In genomic region chr10:62681211-62681940, GRCh38 we compare ENCODE assay signal across 8 cellular contexts.
DNase-seq lines count a peak whose midpoint lies in the region; ATAC-seq, FAIRE-seq and TF ChIP-seq lines count a peak whose summit lies in the region.

No MANE protein-coding gene starts in this region.

- FAIRE-seq in GM12892 (lab: Jason Lieb, UNC) (peak; percentile 97), kidney (lab: Jason Lieb, UNC) (no peak)

- H3K4me3 ChIP-seq in kidney (ENCODE audit: low read length in 2 of 2) = no peak overlapping the region

- DNase-seq in GM12892 (ENCODE audit: insufficient read length) (peak; percentile 65), NOMO-1 treated with DMSO at 0.1 percent for 48 hours (lab: John Stamatoyannopoulos, UW; ENCODE audit: unreplicated experiment) (peak; percentile 94), natural killer cell (peak; percentile 70), kidney (no peak), NCI-H2196 treated with DMSO at 0.1 percent for 48 hours (lab: John Stamatoyannopoulos, UW; ENCODE audit: unreplicated experiment) (no peak), KG1 (lab: John Stamatoyannopoulos, UW) (no peak)
- peak; percentile 13 to 69 for DNase-seq in activated T-helper 1 cell treated with anti-CD3 and anti-CD28 coated beads, Interleukin-2, amount 50 U/mL, for 16 hours (ENCODE audit: low read depth in 1 of 2, low spot score in 1 of 2)

- H3K36me3 Mint-ChIP-seq in natural killer cell = peaks cover 6% of the 10 kb centered on the region

- no peak overlapping the region for H3K27ac ChIP-seq in kidney (ENCODE audit: low read depth in 2 of 2, low read length in 2 of 2)

- no peaks in the 10 kb centered on the region for H3K27me3 Mint-ChIP-seq in natural killer cell (ENCODE audit: low read depth in 2 of 2)

- no peak overlapping the region for H3K9ac ChIP-seq in kidney (ENCODE audit: low read length in 2 of 2)

- H3K27ac Mint-ChIP-seq in natural killer cell = peak overlapping the region; percentile 61 to 85

- no peaks in the 10 kb centered on the region for H3K9me3 ChIP-seq in kidney (ENCODE audit: control insufficient read depth in 1 of 2, low read length in 2 of 2)

- intact Hi-C loops in natural killer cell (cut with micrococcal nuclease) (loop anchor here (1.0 to 5.0 kb wide), 8 partner anchors 13 to 171 kb away; partner anchors contain the start of gene EGR2), kidney (cut with DNase I) (no loop called here)

- peak; percentile 36 for TF ChIP-seq CTCF in natural killer cell (IDR thresholded peaks at IDR 0.05)
- TF ChIP-seq CTCF in kidney (IDR thresholded peaks at IDR 0.05; ENCODE audit: borderline replicate concordance, extremely low read depth, insufficient read depth) = no peak

- peak; percentile 21; the same call in 1 of the 2 replicates for TF ChIP-seq POLR2A in GM12892 (IDR thresholded peaks at IDR 0.05; ENCODE audit: low read depth, low read length)

- peaks cover 0 to 3% of the 10 kb centered on the region in 2 donors for H3K9me3 Mint-ChIP-seq in natural killer cell

- ATAC-seq in HG02571 (IDR thresholded peaks at IDR 0.05; ENCODE audit: unreplicated experiment) (peak; percentile 98), natural killer cell (peak; percentile 84 to 90 (median 90))

- H3K36me3 ChIP-seq in kidney (ENCODE audit: control insufficient read depth in 1 of 2, insufficient read depth in 2 of 2, low read length in 2 of 2) = no peaks in the 10 kb centered on the region

- peaks cover 34 to 55% of the 10 kb centered on the region in 2 donors for H3K4me1 Mint-ChIP-seq in natural killer cell

- H3K4me3 Mint-ChIP-seq in natural killer cell = peak overlapping the region; percentile 13

- H3K4me1 ChIP-seq in kidney (ENCODE audit: control insufficient read depth in 1 of 2, insufficient read depth in 1 of 2, low read depth in 1 of 2, low read length in 2 of 2) = no peaks in the 10 kb centered on the region

Comparison
In these comparisons a context has a peak if more than half of its experiments do, and no peak if none do; other contexts are left out.
1. DNase-seq: peak in GM12892 (single experiment), NOMO-1 treated with DMSO at 0.1 percent for 48 hours (single experiment), activated T-helper 1 cell treated with anti-CD3 and anti-CD28 coated beads, Interleukin-2, amount 50 U/mL, for 16 hours (2 of 2) and natural killer cell (single experiment); none in kidney (single experiment), NCI-H2196 treated with DMSO at 0.1 percent for 48 hours (single experiment) and KG1 (single experiment).